In the genomic region with DNA sequence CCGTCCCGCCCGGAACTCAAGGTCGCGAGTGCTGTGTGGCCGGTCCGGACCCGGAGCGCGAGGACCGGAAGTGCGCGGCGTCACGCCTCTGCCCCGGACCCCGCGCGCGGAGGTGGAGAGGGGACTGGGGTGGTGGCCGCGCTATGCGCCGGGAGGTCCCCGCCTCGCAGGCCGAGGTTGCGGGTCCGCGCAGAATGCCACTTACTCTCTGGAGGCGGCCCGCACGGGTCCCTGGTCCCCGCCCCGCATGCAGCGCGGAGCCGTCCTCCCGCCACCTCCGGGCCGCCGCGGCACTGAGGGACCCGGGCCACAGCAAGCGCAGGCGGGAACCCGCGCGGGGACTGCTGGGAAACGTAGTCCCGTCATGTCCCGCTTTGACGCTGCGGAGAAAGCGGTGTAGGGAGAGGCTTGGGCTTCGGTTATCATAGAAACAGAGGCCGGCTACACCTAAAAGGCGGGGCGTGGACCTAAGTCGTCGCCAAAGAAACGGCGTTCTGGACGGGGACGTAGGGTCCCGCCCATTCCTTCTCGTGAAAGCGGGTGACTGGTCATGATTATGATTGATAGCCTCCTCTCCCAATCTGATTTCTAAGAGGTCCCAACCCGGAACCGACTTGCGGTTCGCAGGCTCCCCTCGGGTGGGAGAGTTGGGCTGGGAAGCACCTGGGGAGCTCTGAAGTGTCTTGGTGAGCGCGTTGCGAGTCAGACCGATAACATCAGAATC, we compare ENCODE assay signal across 8 cellular contexts. TPM values are rescaled to one million over a fixed set of nuclear protein-coding genes. Genes with fewer than 3 reads are reported as not detected.
DNase-seq lines count a peak whose midpoint lies in the region; ATAC-seq and TF ChIP-seq lines count a peak whose summit lies in the region.

A gene (minus strand): TSS at position 295 of the 724 bp plus-strand sequence. CDS start 11,698 bp downstream, outside the sequence.

- no peaks in the 10 kb centered on the region for H3K27me3 Mint-ChIP-seq in activated naive CD8-positive, alpha-beta T cell treated with anti-CD3 and anti-CD28 coated beads for 36 hours

- peak; percentile 82 for ATAC-seq in HG02642 (IDR thresholded peaks at IDR 0.05; ENCODE audit: poor library complexity, unreplicated experiment)

- no peaks in the 10 kb centered on the region for H3K9me3 Mint-ChIP-seq in activated naive CD8-positive, alpha-beta T cell treated with anti-CD3 and anti-CD28 coated beads for 36 hours

- DNase-seq in NCI-H1105 (lab: John Stamatoyannopoulos, UW) (peak; percentile 100), SKM-1 (lab: John Stamatoyannopoulos, UW; ENCODE audit: unreplicated experiment) (peak; percentile 71), glomerular visceral epithelial cell (ENCODE audit: extremely low spot score) (peak; percentile 100), occipital lobe (lab: John Stamatoyannopoulos, UW) (peak; percentile 99)
- DNase-seq in activated naive CD8-positive, alpha-beta T cell treated with anti-CD3 and anti-CD28 coated beads for 36 hours, result peak; percentile 98

- peaks cover 25% of the 10 kb centered on the region for H3K4me1 Mint-ChIP-seq in activated naive CD8-positive, alpha-beta T cell treated with anti-CD3 and anti-CD28 coated beads for 36 hours

- H3K36me3 Mint-ChIP-seq in activated naive CD8-positive, alpha-beta T cell treated with anti-CD3 and anti-CD28 coated beads for 36 hours, result no peaks in the 10 kb centered on the region

- H3K4me3 Mint-ChIP-seq in activated naive CD8-positive, alpha-beta T cell treated with anti-CD3 and anti-CD28 coated beads for 36 hours, result peak within 1 kb of the TSS; percentile 85

- TF ChIP-seq POLR2A in GM10847 (IDR thresholded peaks at IDR 0.05; ENCODE audit: extremely low read depth, insufficient read length), result peak; percentile 66

- H3K27ac Mint-ChIP-seq in activated naive CD8-positive, alpha-beta T cell treated with anti-CD3 and anti-CD28 coated beads for 36 hours, result peak within 1 kb of the TSS; percentile 88

- peak within 1 kb of the TSS; percentile 91 for H3K27ac ChIP-seq in temporal lobe (ENCODE audit: low read depth, low read length)

RNA-seq across cellular contexts. Expression of the gene that starts here (rescaled TPM):
- 1 to 10 TPM; 2.0 to 2.1 TPM for total RNA-seq in activated naive CD8-positive, alpha-beta T cell treated with anti-CD3 and anti-CD28 coated beads for 36 hours
- 0.94 TPM for total RNA-seq in occipital lobe
- total RNA-seq in temporal lobe, result 0.74 TPM

Comparison
In these comparisons a context has a peak if more than half of its experiments do, and no peak if none do; other contexts are left out.
1. Peak in every context shown above with its lines: DNase-seq, ATAC-seq and H3K27ac ChIP-seq.
2. Peak in DNase-seq in occipital lobe; RNA of the gene not detected or under 1 TPM.